In the genomic region with DNA sequence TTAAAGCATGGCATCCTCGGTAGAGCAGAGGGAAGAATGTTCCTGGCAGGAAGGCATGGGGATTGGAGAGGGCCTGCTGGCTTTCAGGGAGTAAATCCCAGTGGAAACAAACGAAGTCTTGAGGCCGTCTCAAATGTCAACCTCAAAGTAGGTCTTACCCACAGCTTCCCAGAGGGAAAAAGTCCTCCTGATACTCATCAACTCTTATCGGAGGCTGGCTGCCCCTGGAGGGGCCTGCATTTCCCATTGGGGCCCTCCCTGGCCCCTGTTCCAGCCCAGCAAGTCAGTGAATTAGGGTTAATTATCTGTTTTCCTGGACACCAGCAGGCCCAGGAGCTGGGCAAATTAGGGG, we compare ENCODE assay signal across 16 cellular contexts. TPM values are rescaled to one million over a fixed set of nuclear protein-coding genes. Genes with fewer than 3 reads are reported as not detected.
DNase-seq lines count a peak whose midpoint lies in the region; ATAC-seq and TF ChIP-seq lines count a peak whose summit lies in the region.
"Had no signal": no experiment of that assay in that cellular context is flagged by ENCODE, and none has a peak within 500 bp of the region (broad histone marks: within the 10 kb centered on the region; RNA-seq: fewer than 3 reads in every experiment).

No MANE protein-coding gene starts in this region.

- H3K4me3 Mint-ChIP-seq in WTC11 (no peak overlapping the region), mesothelial cell of epicardium (no peak overlapping the region), HFFc6 (no peak overlapping the region)
- no peak overlapping the region for H3K4me3 Mint-ChIP-seq in CD4-positive, alpha-beta T cell

- TF ChIP-seq CTCF in WTC11 (IDR thresholded peaks at IDR 0.05): no peak
- no peak for TF ChIP-seq CTCF in mesothelial cell of epicardium (IDR thresholded peaks at IDR 0.05; ENCODE audit: unreplicated experiment)
- TF ChIP-seq CTCF in HFFc6 (IDR thresholded peaks at IDR 0.05): no peak
- no peak for TF ChIP-seq CTCF in CD4-positive, alpha-beta T cell (IDR thresholded peaks at IDR 0.05)

- POLR2A ChIA-PET in WTC11 (lab: Charles Lee): no interaction called here
- POLR2A ChIA-PET in CD4-positive, alpha-beta T cell (lab: Charles Lee): no interaction called here

- intact Hi-C loops in CD4-positive, alpha-beta T cell (cut with DNase I, micrococcal nuclease): no loop called here

- H3K4me1 Mint-ChIP-seq in WTC11: peaks cover 96% of the 10 kb centered on the region
- H3K4me1 Mint-ChIP-seq in mesothelial cell of epicardium: peaks cover 42% of the 10 kb centered on the region
- peaks cover 32% of the 10 kb centered on the region for H3K4me1 Mint-ChIP-seq in HFFc6 (ENCODE audit: low read depth)
- H3K4me1 Mint-ChIP-seq in CD4-positive, alpha-beta T cell (ENCODE audit: low read depth): peaks cover 7% of the 10 kb centered on the region

- no peaks in the 10 kb centered on the region for H3K36me3 ChIP-seq in HUES6 (ENCODE audit: control insufficient read depth, insufficient read depth, low read length)
- H3K36me3 ChIP-seq: MG63 had no signal

- H3K36me3 Mint-ChIP-seq in WTC11 (no peaks in the 10 kb centered on the region), mesothelial cell of epicardium (peaks cover 3% of the 10 kb centered on the region), HFFc6 (ENCODE audit: low read depth) (no peaks in the 10 kb centered on the region; the same call in 1 of the 2 replicates)
- no peaks in the 10 kb centered on the region for H3K36me3 Mint-ChIP-seq in CD4-positive, alpha-beta T cell (ENCODE audit: low read depth)

- H3K9ac ChIP-seq in HUES6 (ENCODE audit: low read length): no peak overlapping the region

- H3K4me1 ChIP-seq in HUES6 (ENCODE audit: control insufficient read depth, insufficient read depth, low read length): peaks cover 77% of the 10 kb centered on the region

- H3K27ac ChIP-seq in HUES6 (ENCODE audit: low read depth, low read length): 0 out of 2 replicates have a peak overlapping the region, but pooled peaks have one; percentile 15
- no peak overlapping the region for H3K27ac ChIP-seq in CD4-positive, alpha-beta T cell (ENCODE audit: low read depth, low read length)
- H3K27ac ChIP-seq: SJSA1 had no signal

- no peaks in the 10 kb centered on the region for H3K9me3 ChIP-seq in HUES6 (ENCODE audit: control insufficient read depth, insufficient read depth, low read depth, low read length)
- H3K9me3 ChIP-seq in CD4-positive, alpha-beta T cell (ENCODE audit: control insufficient read depth, low read length): no peaks in the 10 kb centered on the region
- H3K9me3 ChIP-seq: MG63 had no signal

- CTCF ChIA-PET in WTC11 (lab: Charles Lee): interaction anchor here (1.4 kb wide), 1 partner anchor 53 kb away, joined by 5 read pairs; a partner anchor contains a TSS
- CTCF ChIA-PET in CD4-positive, alpha-beta T cell (lab: Charles Lee): no interaction called here

- H3K9me3 Mint-ChIP-seq in WTC11 (no peaks in the 10 kb centered on the region), mesothelial cell of epicardium (no peaks in the 10 kb centered on the region), HFFc6 (no peaks in the 10 kb centered on the region)
- H3K9me3 Mint-ChIP-seq in CD4-positive, alpha-beta T cell: no peaks in the 10 kb centered on the region

- no peaks in the 10 kb centered on the region for H3K27me3 ChIP-seq in HUES6 (ENCODE audit: control insufficient read depth, insufficient read depth, low read length)
- H3K27me3 ChIP-seq in CD4-positive, alpha-beta T cell (ENCODE audit: control insufficient read depth, insufficient read depth, low read length): no peaks in the 10 kb centered on the region
- H3K27me3 ChIP-seq: MG63, SJSA1 had no signal

- no peaks in the 10 kb centered on the region for H3K27me3 Mint-ChIP-seq in WTC11 (ENCODE audit: low read depth)
- no peaks in the 10 kb centered on the region for H3K27me3 Mint-ChIP-seq in mesothelial cell of epicardium (ENCODE audit: low read depth)
- peaks cover 10% of the 10 kb centered on the region for H3K27me3 Mint-ChIP-seq in HFFc6 (ENCODE audit: insufficient read depth)
- H3K27me3 Mint-ChIP-seq in CD4-positive, alpha-beta T cell: no peaks in the 10 kb centered on the region

- ATAC-seq in WTC11: no peak
- no peak for ATAC-seq in CD4-positive, alpha-beta T cell (ENCODE audit: poor library complexity)
- ATAC-seq: PC-3 had no signal

- H3K27ac Mint-ChIP-seq in WTC11 (peak overlapping the region; percentile 89), mesothelial cell of epicardium (peak overlapping the region; percentile 25), HFFc6 (no peak overlapping the region)
- H3K27ac Mint-ChIP-seq in CD4-positive, alpha-beta T cell: no peak overlapping the region

- H3K4me3 ChIP-seq in HUES6 (ENCODE audit: low read depth, low read length): no peak overlapping the region
- H3K4me3 ChIP-seq: MG63, SJSA1 had no signal

- peak; percentile 54 for DNase-seq in ELF-1 (ENCODE audit: low read depth, low spot score)
- no peak for DNase-seq in WTC11 (ENCODE audit: low spot score)
- no peak for DNase-seq in mesothelial cell of epicardium (ENCODE audit: low spot score in 2 of 2, unreplicated experiment in 2 of 2)
- no peak for DNase-seq in stimulated activated naive CD4-positive, alpha-beta T cell (lab: John Stamatoyannopoulos, UW)
- DNase-seq in NCI-H1092 (lab: John Stamatoyannopoulos, UW): no peak
- DNase-seq in HFFc6: no peak
- no peak for DNase-seq in CD4-positive, alpha-beta T cell
- DNase-seq: ACHN, Karpas-422, MG63, NCI-H1092 treated with DMSO at 0.1 percent for 48 hours, NCI-H446 treated with DMSO at 0.1 percent for 48 hours, NCI-H748 treated with DMSO at 0.1 percent for 48 hours, PC-3 had no signal

TF ChIP-seq in WTC11, 78 proteins besides CTCF, POLR2A, EP300 and RAD21 (continues in another document):
- TF ChIP-seq, protein P1, sequence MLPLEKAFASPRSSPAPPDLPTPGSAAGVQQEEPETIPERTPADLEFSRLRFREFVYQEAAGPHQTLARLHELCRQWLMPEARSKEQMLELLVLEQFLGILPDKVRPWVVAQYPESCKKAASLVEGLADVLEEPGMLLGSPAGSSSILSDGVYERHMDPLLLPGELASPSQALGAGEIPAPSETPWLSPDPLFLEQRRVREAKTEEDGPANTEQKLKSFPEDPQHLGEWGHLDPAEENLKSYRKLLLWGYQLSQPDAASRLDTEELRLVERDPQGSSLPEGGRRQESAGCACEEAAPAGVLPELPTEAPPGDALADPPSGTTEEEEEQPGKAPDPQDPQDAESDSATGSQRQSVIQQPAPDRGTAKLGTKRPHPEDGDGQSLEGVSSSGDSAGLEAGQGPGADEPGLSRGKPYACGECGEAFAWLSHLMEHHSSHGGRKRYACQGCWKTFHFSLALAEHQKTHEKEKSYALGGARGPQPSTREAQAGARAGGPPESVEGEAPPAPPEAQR (CRISPR knock-in tag; IDR thresholded peaks at IDR 0.05): no peak
- TF ChIP-seq ZNF317 (CRISPR knock-in tag; IDR thresholded peaks at IDR 0.05; ENCODE audit: borderline replicate concordance, low read depth): no peak
- TF ChIP-seq, protein P2, sequence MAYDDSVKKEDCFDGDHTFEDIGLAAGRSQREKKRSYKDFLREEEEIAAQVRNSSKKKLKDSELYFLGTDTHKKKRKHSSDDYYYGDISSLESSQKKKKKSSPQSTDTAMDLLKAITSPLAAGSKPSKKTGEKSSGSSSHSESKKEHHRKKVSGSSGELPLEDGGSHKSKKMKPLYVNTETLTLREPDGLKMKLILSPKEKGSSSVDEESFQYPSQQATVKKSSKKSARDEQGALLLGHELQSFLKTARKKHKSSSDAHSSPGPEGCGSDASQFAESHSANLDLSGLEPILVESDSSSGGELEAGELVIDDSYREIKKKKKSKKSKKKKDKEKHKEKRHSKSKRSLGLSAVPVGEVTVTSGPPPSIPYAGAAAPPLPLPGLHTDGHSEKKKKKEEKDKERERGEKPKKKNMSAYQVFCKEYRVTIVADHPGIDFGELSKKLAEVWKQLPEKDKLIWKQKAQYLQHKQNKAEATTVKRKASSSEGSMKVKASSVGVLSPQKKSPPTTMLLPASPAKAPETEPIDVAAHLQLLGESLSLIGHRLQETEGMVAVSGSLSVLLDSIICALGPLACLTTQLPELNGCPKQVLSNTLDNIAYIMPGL (CRISPR knock-in tag; IDR thresholded peaks at IDR 0.05): no peak
- TF ChIP-seq TEAD1 (CRISPR knock-in tag; IDR thresholded peaks at IDR 0.05): no peak
- TF ChIP-seq, protein P3, sequence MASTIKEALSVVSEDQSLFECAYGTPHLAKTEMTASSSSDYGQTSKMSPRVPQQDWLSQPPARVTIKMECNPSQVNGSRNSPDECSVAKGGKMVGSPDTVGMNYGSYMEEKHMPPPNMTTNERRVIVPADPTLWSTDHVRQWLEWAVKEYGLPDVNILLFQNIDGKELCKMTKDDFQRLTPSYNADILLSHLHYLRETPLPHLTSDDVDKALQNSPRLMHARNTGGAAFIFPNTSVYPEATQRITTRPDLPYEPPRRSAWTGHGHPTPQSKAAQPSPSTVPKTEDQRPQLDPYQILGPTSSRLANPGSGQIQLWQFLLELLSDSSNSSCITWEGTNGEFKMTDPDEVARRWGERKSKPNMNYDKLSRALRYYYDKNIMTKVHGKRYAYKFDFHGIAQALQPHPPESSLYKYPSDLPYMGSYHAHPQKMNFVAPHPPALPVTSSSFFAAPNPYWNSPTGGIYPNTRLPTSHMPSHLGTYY (CRISPR knock-in tag; IDR thresholded peaks at IDR 0.05): no peak
- TF ChIP-seq ETV6 (CRISPR knock-in tag; IDR thresholded peaks at IDR 0.05): no peak
- TF ChIP-seq, protein P4, sequence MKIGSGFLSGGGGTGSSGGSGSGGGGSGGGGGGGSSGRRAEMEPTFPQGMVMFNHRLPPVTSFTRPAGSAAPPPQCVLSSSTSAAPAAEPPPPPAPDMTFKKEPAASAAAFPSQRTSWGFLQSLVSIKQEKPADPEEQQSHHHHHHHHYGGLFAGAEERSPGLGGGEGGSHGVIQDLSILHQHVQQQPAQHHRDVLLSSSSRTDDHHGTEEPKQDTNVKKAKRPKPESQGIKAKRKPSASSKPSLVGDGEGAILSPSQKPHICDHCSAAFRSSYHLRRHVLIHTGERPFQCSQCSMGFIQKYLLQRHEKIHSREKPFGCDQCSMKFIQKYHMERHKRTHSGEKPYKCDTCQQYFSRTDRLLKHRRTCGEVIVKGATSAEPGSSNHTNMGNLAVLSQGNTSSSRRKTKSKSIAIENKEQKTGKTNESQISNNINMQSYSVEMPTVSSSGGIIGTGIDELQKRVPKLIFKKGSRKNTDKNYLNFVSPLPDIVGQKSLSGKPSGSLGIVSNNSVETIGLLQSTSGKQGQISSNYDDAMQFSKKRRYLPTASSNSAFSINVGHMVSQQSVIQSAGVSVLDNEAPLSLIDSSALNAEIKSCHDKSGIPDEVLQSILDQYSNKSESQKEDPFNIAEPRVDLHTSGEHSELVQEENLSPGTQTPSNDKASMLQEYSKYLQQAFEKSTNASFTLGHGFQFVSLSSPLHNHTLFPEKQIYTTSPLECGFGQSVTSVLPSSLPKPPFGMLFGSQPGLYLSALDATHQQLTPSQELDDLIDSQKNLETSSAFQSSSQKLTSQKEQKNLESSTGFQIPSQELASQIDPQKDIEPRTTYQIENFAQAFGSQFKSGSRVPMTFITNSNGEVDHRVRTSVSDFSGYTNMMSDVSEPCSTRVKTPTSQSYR (CRISPR knock-in tag; IDR thresholded peaks at IDR 0.05): no peak

RNA-seq across cellular contexts. Expression of a gene that starts 52.7 kb away (rescaled TPM):
- total RNA-seq in WTC11 (2021): 45.9 to 60.9 TPM (median 48.6 TPM) in 3 replicates
- total RNA-seq in mesothelial cell of epicardium: 65.3 to 67.0 TPM (median 65.6 TPM) in 3 replicates
- 10 to 100 TPM; 40.2 to 46.1 (median 41.9) TPM for total RNA-seq in HFFc6 (2021; fragmentation: NEBNext Ultra II Directional; extraction: Animal tissue kit (Norgen Biotek cat#: 25700))
- total RNA-seq in CD4-positive, alpha-beta T cell: not detected

Comparison
In these comparisons a context has a peak if more than half of its experiments do, and no peak if none do; other contexts are left out.
1. H3K27ac Mint-ChIP-seq: peak in WTC11 (single experiment) and mesothelial cell of epicardium (single experiment); none in HFFc6 (single experiment) and CD4-positive, alpha-beta T cell (single experiment).
2. RNA of a gene that starts 52.7 kb away (total RNA-seq): 65.3 to 67.0 TPM in mesothelial cell of epicardium, 45.9 to 60.9 TPM in WTC11 and 40.2 to 46.1 TPM in HFFc6; not detected in CD4-positive, alpha-beta T cell; every median in the first group is over 10 times any median in the second.